In genomic region chr4:159649237-159649636, GRCh38 we compare ENCODE assay signal across 27 cellular contexts.
"Had no signal": no experiment of that assay in that cellular context is flagged by ENCODE, and none has a peak within 500 bp of the region (broad histone marks: within the 10 kb centered on the region; RNA-seq: fewer than 3 reads in every experiment).

No MANE protein-coding gene starts in this region.

- H3K36me3 ChIP-seq: colonic mucosa, esophagus squamous epithelium, gastrocnemius medialis, heart right ventricle, left lung, lower lobe of right lung had no signal

- ATAC-seq: effector memory CD8-positive, alpha-beta T cell; esophagus mucosa; gastrocnemius medialis; heart right ventricle; left cardiac atrium; left lung; left ventricle myocardium superior; lower lobe of right lung; mucosa of descending colon had no signal

- H3K4me1 Mint-ChIP-seq: endodermal cell, mesothelial cell of epicardium had no signal

- H3K27me3 Mint-ChIP-seq: dendritic cell treated with granulocyte-macrophage colony-stimulating factor and Interleukin-4, amounts not matched to agents 40 ng/mL and 50 ng/mL, for 4 days; effector memory CD8-positive, alpha-beta T cell had no signal

- H3K4me3 ChIP-seq: colonic mucosa, esophagus squamous epithelium, gastrocnemius medialis, heart right ventricle, left lung, lower lobe of right lung, mucosa of descending colon had no signal

- H3K27me3 ChIP-seq: colonic mucosa, esophagus squamous epithelium, gastrocnemius medialis, heart right ventricle, left lung had no signal

- H3K4me3 Mint-ChIP-seq: dendritic cell treated with granulocyte-macrophage colony-stimulating factor and Interleukin-4, amounts not matched to agents 40 ng/mL and 50 ng/mL, for 4 days; effector memory CD8-positive, alpha-beta T cell; endodermal cell; mesothelial cell of epicardium had no signal

- H3K27ac ChIP-seq: colonic mucosa, epithelial cell of prostate, esophagus squamous epithelium, gastrocnemius medialis, heart right ventricle, left lung, lower lobe of right lung had no signal

- H3K4me1 ChIP-seq: colonic mucosa, esophagus squamous epithelium, gastrocnemius medialis, heart right ventricle, left lung, lower lobe of right lung had no signal

- DNase-seq: colonic mucosa; cortex of kidney; effector CD8-positive, alpha-beta T cell; effector memory CD8-positive, alpha-beta T cell; endodermal cell; erythroblast; esophagus squamous epithelium; foreskin fibroblast; foreskin melanocyte; gastrocnemius medialis; glutamatergic neuron; head of caudate nucleus; heart right ventricle; hippocampal formation; left cardiac atrium; left lung; left ventricle myocardium superior; lower lobe of right lung; mesenchymal stem cell; mucosa of descending colon had no signal

- FAIRE-seq: endometrium, islet of Langerhans, keratinocyte had no signal

- H3K9me3 ChIP-seq: colonic mucosa, esophagus squamous epithelium, gastrocnemius medialis, lower lobe of right lung, mucosa of descending colon had no signal

- H3K36me3 Mint-ChIP-seq: mesothelial cell of epicardium had no signal

- H3K27ac Mint-ChIP-seq: dendritic cell treated with granulocyte-macrophage colony-stimulating factor and Interleukin-4, amounts not matched to agents 40 ng/mL and 50 ng/mL, for 4 days; effector memory CD8-positive, alpha-beta T cell; endodermal cell; mesothelial cell of epicardium had no signal
